8 cellular contexts compared by ENCODE assay signal in the genomic region with DNA sequence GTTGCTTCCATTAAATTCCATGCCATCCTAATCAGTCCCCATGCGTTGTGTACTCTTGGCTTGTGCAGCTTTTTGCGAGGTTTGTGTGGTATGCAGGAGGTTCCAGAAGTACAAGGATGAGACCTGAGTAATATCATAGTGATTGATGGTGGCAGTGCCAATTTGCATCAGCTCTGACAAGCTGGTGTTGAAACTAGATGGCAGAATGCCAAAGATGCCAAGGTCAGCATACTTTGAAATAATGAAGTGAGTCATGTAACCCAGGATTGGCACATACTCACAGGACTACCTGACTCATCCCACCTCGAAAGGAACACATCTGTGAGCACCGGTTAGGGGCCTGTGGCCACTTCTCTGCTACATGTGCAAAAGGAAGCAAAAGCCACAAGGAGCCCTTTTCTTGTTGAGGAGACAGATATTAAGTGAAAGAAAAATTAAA. TPM values are rescaled to one million over a fixed set of nuclear protein-coding genes. Genes with fewer than 3 reads are reported as not detected.
DNase-seq lines count a peak whose midpoint lies in the region; ATAC-seq and TF ChIP-seq lines count a peak whose summit lies in the region.

No MANE protein-coding gene starts in this region.

- H3K4me1 Mint-ChIP-seq in activated T-helper 17 cell treated with anti-CD3 and anti-CD28 coated beads, Interleukin-2, amount 50 U/mL, for 72 hours, result peaks cover 29% of the 10 kb centered on the region

- H3K4me1 ChIP-seq in PC-9 (replicated peaks; ENCODE audit: insufficient read depth), result peaks cover 45% of the 10 kb centered on the region

- intact Hi-C loops in PC-9 (cut with micrococcal nuclease; ENCODE audit: unreplicated experiment) (loop anchor here (1.0 kb wide), 2 partner anchors 13 to 131 kb away; no protein-coding TSS in a partner anchor), cardiac septum (cut with DNase I) (loop anchor here (2.0 kb wide), 1 partner anchor 14 kb away; a partner anchor contains a TSS)

- H3K36me3 ChIP-seq in PC-9 (ENCODE audit: low read depth), result no peaks in the 10 kb centered on the region

- no peaks in the 10 kb centered on the region for H3K9me3 ChIP-seq in PC-9 (ENCODE audit: insufficient read depth, low read depth)

- no peaks in the 10 kb centered on the region for H3K27me3 ChIP-seq in PC-9 (ENCODE audit: insufficient read depth, low read depth)

- H3K9me3 Mint-ChIP-seq in activated T-helper 17 cell treated with anti-CD3 and anti-CD28 coated beads, Interleukin-2, amount 50 U/mL, for 72 hours, result no peaks in the 10 kb centered on the region

- peaks cover 11% of the 10 kb centered on the region for H3K36me3 Mint-ChIP-seq in activated T-helper 17 cell treated with anti-CD3 and anti-CD28 coated beads, Interleukin-2, amount 50 U/mL, for 72 hours (ENCODE audit: low read depth)

- H3K4me2 ChIP-seq in PC-9, result peak overlapping the region; percentile 20

- no peaks in the 10 kb centered on the region for H3K27me3 Mint-ChIP-seq in activated T-helper 17 cell treated with anti-CD3 and anti-CD28 coated beads, Interleukin-2, amount 50 U/mL, for 72 hours

- no peak overlapping the region for H3K27ac Mint-ChIP-seq in activated T-helper 17 cell treated with anti-CD3 and anti-CD28 coated beads, Interleukin-2, amount 50 U/mL, for 72 hours

- H3K9me2 ChIP-seq in PC-9 (ENCODE audit: insufficient read depth), result no peaks in the 10 kb centered on the region

- CTCF ChIA-PET in PC-9 (lab: Charles Lee), result no interaction called here

- no peak for TF ChIP-seq CTCF in PC-9 (conservative IDR thresholded peaks at IDR 0.05)

- POLR2A ChIA-PET in PC-9 (lab: Charles Lee; ENCODE audit: unreplicated experiment), result no interaction called here

- no peak overlapping the region for H3K4me3 ChIP-seq in PC-9

- no peak overlapping the region for H2AFZ ChIP-seq in PC-9

- 0 out of 2 replicates have a peak overlapping the region, but pooled peaks have one; percentile 7 for H3K27ac ChIP-seq in PC-9

- H3F3A ChIP-seq in PC-9 (ENCODE audit: insufficient read depth, low read depth), result peaks cover 31% of the 10 kb centered on the region

- no TSS peak for BruUV-seq in PC-9 (replicated peaks; lab: Mats Ljungman, UMichigan)

- H3K4me3 Mint-ChIP-seq in activated T-helper 17 cell treated with anti-CD3 and anti-CD28 coated beads, Interleukin-2, amount 50 U/mL, for 72 hours, result no peak overlapping the region

- H3K79me2 ChIP-seq in PC-9 (ENCODE audit: low read depth), result no peaks in the 10 kb centered on the region

- ATAC-seq in HG03139 (IDR thresholded peaks at IDR 0.05; ENCODE audit: unreplicated experiment), result peak; percentile 84
- ATAC-seq in activated T-helper 17 cell treated with anti-CD3 and anti-CD28 coated beads, Interleukin-2, amount 50 U/mL, for 72 hours (replicated peaks), result peak; percentile 84

- H4K20me1 ChIP-seq in PC-9 (ENCODE audit: insufficient read depth), result no peaks in the 10 kb centered on the region; the same call in 1 of the 2 replicates

- peak; percentile 69 for DNase-seq in activated gamma-delta T cell treated with Interleukin-2 at 50 U/mL for 16 hours
- DNase-seq in activated gamma-delta T cell (lab: John Stamatoyannopoulos, UW), result no peak
- DNase-seq in PC-9, result peak; percentile 83 to 96
- DNase-seq in cardiac septum (ENCODE audit: low spot score), result peak; percentile 87
- peak; percentile 47 for DNase-seq in stimulated activated CD4-positive, alpha-beta T cell treated with anti-CD3 and anti-CD28 coated beads, Interleukin-4, amount 100 ng/mL, for 1 hour
- no peak for DNase-seq in NCI-H1048 (lab: John Stamatoyannopoulos, UW)

RNA-seq across cellular contexts. Expression of a gene that starts 14.3 kb away (rescaled TPM):
- total RNA-seq in PC-9 (2021), result 2.5 and 3.2 TPM in 2 replicates
- 100 to 1,000 TPM; 109 to 143 TPM for total RNA-seq in activated T-helper 17 cell treated with anti-CD3 and anti-CD28 coated beads, Interleukin-2, amount 50 U/mL, for 72 hours
- 51.3 TPM for total RNA-seq in cardiac septum

RNA-seq across cellular contexts. Expression of a gene that starts 42.5 kb away (rescaled TPM):
- total RNA-seq in PC-9 (2021) (not detected in 2 replicates), cardiac septum (not detected)
- not detected for total RNA-seq in activated T-helper 17 cell treated with anti-CD3 and anti-CD28 coated beads, Interleukin-2, amount 50 U/mL, for 72 hours

Comparison
In these comparisons a context has a peak if more than half of its experiments do, and no peak if none do; other contexts are left out.
1. DNase-seq: peak in activated gamma-delta T cell treated with Interleukin-2 at 50 U/mL for 16 hours (single experiment), PC-9 (2 of 2), cardiac septum (single experiment) and stimulated activated CD4-positive, alpha-beta T cell treated with anti-CD3 and anti-CD28 coated beads, Interleukin-4, amount 100 ng/mL, for 1 hour (single experiment); none in activated gamma-delta T cell (single experiment) and NCI-H1048 (single experiment).
2. RNA of a gene that starts 14.3 kb away (total RNA-seq): 109 to 143 TPM in activated T-helper 17 cell treated with anti-CD3 and anti-CD28 coated beads, Interleukin-2, amount 50 U/mL, for 72 hours and 51.3 TPM in cardiac septum (single experiment); 2.5 to 3.2 TPM in PC-9; every median in the first group is over 10 times any median in the second.